In the genomic region with DNA sequence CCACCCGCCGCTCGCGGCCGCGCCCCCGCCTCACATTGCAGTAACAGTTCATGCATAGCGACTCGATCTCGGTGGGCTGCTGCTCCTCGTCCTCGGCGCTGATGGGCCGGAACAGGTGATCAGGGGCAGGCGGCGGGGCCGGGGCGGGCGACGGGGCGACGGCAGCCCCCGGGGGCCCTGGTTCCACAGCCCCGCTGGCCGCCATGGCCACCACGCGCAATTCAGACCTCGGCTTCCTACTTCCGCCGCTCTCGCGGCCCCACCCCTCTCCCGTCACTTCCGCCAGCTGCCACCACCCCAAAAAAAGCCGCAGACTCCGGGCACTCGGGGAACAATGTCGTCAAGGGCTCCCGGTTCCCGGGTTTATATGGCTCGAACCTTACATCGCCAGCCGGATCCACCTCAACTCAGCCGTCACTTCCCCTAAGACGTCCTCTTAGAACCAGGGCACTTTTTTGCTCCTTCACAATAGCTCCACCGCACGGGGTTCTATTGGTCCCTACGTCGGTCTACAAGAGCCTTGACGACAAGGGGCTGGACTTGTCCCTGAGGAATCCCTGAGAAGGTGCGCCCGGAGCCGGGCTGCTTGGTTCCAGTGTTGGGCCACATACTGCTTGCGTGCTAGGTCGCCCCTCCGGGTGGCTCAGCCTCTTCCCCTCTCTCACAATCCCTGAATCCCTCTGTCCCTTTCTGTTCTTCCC, we compare ENCODE assay signal across 8 cellular contexts. TPM values are rescaled to one million over a fixed set of nuclear protein-coding genes. Genes with fewer than 3 reads are reported as not detected.
DNase-seq lines count a peak whose midpoint lies in the region; TF ChIP-seq lines count a peak whose summit lies in the region.

A gene with protein sequence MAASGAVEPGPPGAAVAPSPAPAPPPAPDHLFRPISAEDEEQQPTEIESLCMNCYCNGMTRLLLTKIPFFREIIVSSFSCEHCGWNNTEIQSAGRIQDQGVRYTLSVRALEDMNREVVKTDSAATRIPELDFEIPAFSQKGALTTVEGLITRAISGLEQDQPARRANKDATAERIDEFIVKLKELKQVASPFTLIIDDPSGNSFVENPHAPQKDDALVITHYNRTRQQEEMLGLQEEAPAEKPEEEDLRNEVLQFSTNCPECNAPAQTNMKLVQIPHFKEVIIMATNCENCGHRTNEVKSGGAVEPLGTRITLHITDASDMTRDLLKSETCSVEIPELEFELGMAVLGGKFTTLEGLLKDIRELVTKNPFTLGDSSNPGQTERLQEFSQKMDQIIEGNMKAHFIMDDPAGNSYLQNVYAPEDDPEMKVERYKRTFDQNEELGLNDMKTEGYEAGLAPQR (minus strand): TSS at position 238 of the 701 bp plus-strand sequence. CDS start 33 bp downstream, at position 205.

- H3K4me3 ChIP-seq in suprapubic skin, result peak within 1 kb of the TSS; percentile 97

- peaks cover 2% of the 10 kb centered on the region for H3K27me3 ChIP-seq in suprapubic skin

- no peak for TF ChIP-seq CTCF in suprapubic skin (IDR thresholded peaks at IDR 0.05)

- peak; percentile 67 for DNase-seq in ELF-1 (ENCODE audit: low read depth, low spot score)
- DNase-seq in H4 (ENCODE audit: low spot score), result peak; percentile 51
- peak; percentile 75 for DNase-seq in M059J (ENCODE audit: low read depth)
- DNase-seq in SKM-1 (lab: John Stamatoyannopoulos, UW; ENCODE audit: unreplicated experiment), result peak; percentile 54
- DNase-seq in activated naive CD4-positive, alpha-beta T cell treated with anti-CD3 and anti-CD28 coated beads, Interleukin-2, amount 50 U/mL, for 16 hours, result peak; percentile 82
- no peak for DNase-seq in glomerular endothelial cell (ENCODE audit: extremely low read depth, low read depth, low spot score)
- DNase-seq in occipital lobe (lab: John Stamatoyannopoulos, UW), result peak; percentile 77
- DNase-seq in suprapubic skin (ENCODE audit: low spot score in 2 of 2), result peak; percentile 92

- TF ChIP-seq POLR2A in suprapubic skin (IDR thresholded peaks at IDR 0.05), result peak in 1 of 2 donors; percentile 56

- H3K27ac ChIP-seq in suprapubic skin, result peak within 1 kb of the TSS; percentile 87

- no peaks in the 10 kb centered on the region for H3K9me3 ChIP-seq in suprapubic skin

- peaks cover 34% of the 10 kb centered on the region for H3K36me3 ChIP-seq in suprapubic skin

- WGBS in suprapubic skin, result under 1% methylated on average over 22 of the region's 56 CpGs

- H3K4me1 ChIP-seq in suprapubic skin, result peaks cover 25% of the 10 kb centered on the region

- TF ChIP-seq EP300 in suprapubic skin (IDR thresholded peaks at IDR 0.05), result no peak

RNA-seq across cellular contexts. Expression of the gene that starts here (rescaled TPM):
- total RNA-seq in H4 (2014; rRNA removed; shearing (Covaris generic)), result 83.6 and 108 TPM in 2 replicates
- total RNA-seq in M059J (2014; rRNA removed; shearing (Covaris generic)), result 59.8 and 98.2 TPM in 2 replicates
- 40.6 and 50.9 TPM in 2 replicates for total RNA-seq in glomerular endothelial cell
- 39.6 TPM for total RNA-seq in occipital lobe
- total RNA-seq in suprapubic skin, result 10 to 100 TPM; 25.4 to 48.7 (median 36.8) TPM
